In genomic region chr5:173020154-173020581, GRCh38 we compare ENCODE assay signal across 17 cellular contexts. TPM values are rescaled to one million over a fixed set of nuclear protein-coding genes. Genes with fewer than 3 reads are reported as not detected.
DNase-seq lines count a peak whose midpoint lies in the region; ATAC-seq and TF ChIP-seq lines count a peak whose summit lies in the region.
"Had no signal": no experiment of that assay in that cellular context is flagged by ENCODE, and none has a peak within 500 bp of the region (broad histone marks: within the 10 kb centered on the region; RNA-seq: fewer than 3 reads in every experiment).

No MANE protein-coding gene starts in this region.

- H3K9me3 Mint-ChIP-seq in CD8-positive, alpha-beta T cell, result no peaks in the 10 kb centered on the region
- H3K9me3 Mint-ChIP-seq: activated naive CD8-positive, alpha-beta T cell treated with anti-CD3 and anti-CD28 coated beads, Interleukin-2, amount 10 ng/mL, durations not matched to agents 7 days and 5 days; naive thymus-derived CD8-positive, alpha-beta T cell had no signal

- H3K4me1 ChIP-seq in CD8-positive, alpha-beta T cell (ENCODE audit: insufficient read depth, low read length), result peaks cover 5% of the 10 kb centered on the region
- peaks cover 11 to 29% of the 10 kb centered on the region in 2 donors for H3K4me1 ChIP-seq in muscle layer of duodenum (ENCODE audit: control insufficient read depth in 1 of 2, insufficient read depth in 2 of 2, low read length in 2 of 2)
- H3K4me1 ChIP-seq: BLaER1 had no signal

- CTCF ChIA-PET in CD8-positive, alpha-beta T cell (lab: Charles Lee), result no interaction called here

- no peaks in the 10 kb centered on the region for H3K9me3 ChIP-seq in CD8-positive, alpha-beta T cell (ENCODE audit: low read length)
- no peaks in the 10 kb centered on the region for H3K9me3 ChIP-seq in T-helper 17 cell (ENCODE audit: control insufficient read depth, low read length, poor library complexity, severe bottlenecking)
- no peaks in the 10 kb centered on the region for H3K9me3 ChIP-seq in muscle layer of duodenum (ENCODE audit: control insufficient read depth in 1 of 2, low read length in 2 of 2)
- H3K9me3 ChIP-seq: BLaER1, right lobe of liver, SK-N-SH, vagina had no signal

- no peaks in the 10 kb centered on the region for H3K27me3 Mint-ChIP-seq in CD8-positive, alpha-beta T cell (ENCODE audit: low read depth)
- H3K27me3 Mint-ChIP-seq in T-helper 17 cell, result no peaks in the 10 kb centered on the region
- H3K27me3 Mint-ChIP-seq: activated naive CD8-positive, alpha-beta T cell treated with anti-CD3 and anti-CD28 coated beads, Interleukin-2, amount 10 ng/mL, durations not matched to agents 7 days and 5 days; naive thymus-derived CD8-positive, alpha-beta T cell had no signal

- H3K27ac ChIP-seq in CD8-positive, alpha-beta T cell (ENCODE audit: low read depth, low read length), result no peak overlapping the region
- H3K27ac ChIP-seq in muscle layer of duodenum (ENCODE audit: low read length), result peak overlapping the region; percentile 7
- H3K27ac ChIP-seq: BLaER1, right lobe of liver, vagina had no signal

- intact Hi-C loops in CD8-positive, alpha-beta T cell (cut with DNase I, micrococcal nuclease), result no loop called here

- H3K36me3 ChIP-seq in CD8-positive, alpha-beta T cell (ENCODE audit: insufficient read depth, low read length), result peaks cover 12% of the 10 kb centered on the region
- no peaks in the 10 kb centered on the region for H3K36me3 ChIP-seq in muscle layer of duodenum (ENCODE audit: control insufficient read depth in 1 of 2, insufficient read depth in 2 of 2, low read length in 2 of 2)

- H3K36me3 Mint-ChIP-seq in CD8-positive, alpha-beta T cell, result peaks cover 56% of the 10 kb centered on the region
- no peaks in the 10 kb centered on the region for H3K36me3 Mint-ChIP-seq in T-helper 17 cell (ENCODE audit: low read depth)

- ATAC-seq in CD8-positive, alpha-beta T cell, result no peak
- ATAC-seq in T-helper 17 cell, result no peak
- no peak for ATAC-seq in GM21737 (IDR thresholded peaks at IDR 0.05; ENCODE audit: unreplicated experiment)
- ATAC-seq: naive thymus-derived CD8-positive, alpha-beta T cell; right lobe of liver had no signal

- DNase-seq in CD8-positive, alpha-beta T cell, result no peak
- no peak for DNase-seq in T-helper 17 cell
- DNase-seq in fibroblast of gingiva (ENCODE audit: low read depth), result peak; percentile 24
- no peak for DNase-seq in NCI-H82 treated with DMSO at 0.1 percent for 48 hours (lab: John Stamatoyannopoulos, UW; ENCODE audit: unreplicated experiment)
- DNase-seq in stimulated activated CD4-positive, alpha-beta T cell treated with anti-CD3 and anti-CD28 coated beads, Interleukin-4, amount 100 ng/mL, for 4 hours, result no peak
- DNase-seq: activated naive CD8-positive, alpha-beta T cell treated with anti-CD3 and anti-CD28 coated beads, Interleukin-2, amount 10 ng/mL, durations not matched to agents 7 days and 5 days; erythroblast; Karpas-422; naive thymus-derived CD8-positive, alpha-beta T cell; NCI-H1436; NCI-H446 treated with DMSO at 0.1 percent for 48 hours; right lobe of liver; SK-N-SH had no signal

- H3K27ac Mint-ChIP-seq in CD8-positive, alpha-beta T cell, result peak overlapping the region; percentile 23
- peak overlapping the region; percentile 89 for H3K27ac Mint-ChIP-seq in T-helper 17 cell
- H3K27ac Mint-ChIP-seq: activated naive CD8-positive, alpha-beta T cell treated with anti-CD3 and anti-CD28 coated beads, Interleukin-2, amount 10 ng/mL, durations not matched to agents 7 days and 5 days had no signal

- H3K27me3 ChIP-seq in CD8-positive, alpha-beta T cell (ENCODE audit: insufficient read depth, low read length), result no peaks in the 10 kb centered on the region
- H3K27me3 ChIP-seq in muscle layer of duodenum (ENCODE audit: low read depth, low read length), result no peaks in the 10 kb centered on the region
- H3K27me3 ChIP-seq: BLaER1, right lobe of liver, vagina had no signal

- no peak overlapping the region for H3K4me3 Mint-ChIP-seq in CD8-positive, alpha-beta T cell
- no peak overlapping the region for H3K4me3 Mint-ChIP-seq in T-helper 17 cell
- H3K4me3 Mint-ChIP-seq: activated naive CD8-positive, alpha-beta T cell treated with anti-CD3 and anti-CD28 coated beads, Interleukin-2, amount 10 ng/mL, durations not matched to agents 7 days and 5 days; naive thymus-derived CD8-positive, alpha-beta T cell had no signal

- peaks cover 32% of the 10 kb centered on the region for H3K4me1 Mint-ChIP-seq in CD8-positive, alpha-beta T cell (ENCODE audit: low read depth)
- H3K4me1 Mint-ChIP-seq in T-helper 17 cell, result peaks cover 34% of the 10 kb centered on the region

- no peak overlapping the region for H3K4me3 ChIP-seq in CD8-positive, alpha-beta T cell (ENCODE audit: low read depth, low read length)
- H3K4me3 ChIP-seq in muscle layer of duodenum (ENCODE audit: low read depth in 1 of 2, low read length in 2 of 2), result no peak overlapping the region
- H3K4me3 ChIP-seq: BLaER1, right lobe of liver, vagina had no signal

- no peak for TF ChIP-seq CTCF in CD8-positive, alpha-beta T cell (IDR thresholded peaks at IDR 0.05)

- POLR2A ChIA-PET in CD8-positive, alpha-beta T cell (lab: Charles Lee), result no interaction called here

RNA-seq across cellular contexts. Expression of gene CREBRF, which starts 36.0 kb away (rescaled TPM):
- total RNA-seq in CD8-positive, alpha-beta T cell, result 10 to 100 TPM; 91.1 to 92.9 TPM
- total RNA-seq in T-helper 17 cell, result 100 to 1,000 TPM in 1 of 2 donors, 10 to 100 TPM in 1; 93.8 to 110 TPM

RNA-seq across cellular contexts. Expression of gene ATP6V0E1, which starts 36.6 kb away (rescaled TPM):
- total RNA-seq in CD8-positive, alpha-beta T cell, result 10 to 100 TPM; 34.4 to 38.8 TPM
- total RNA-seq in T-helper 17 cell, result 100 to 1,000 TPM; 102 to 104 TPM
